ENCODE assay signal across 8 cellular contexts in the genomic region with DNA sequence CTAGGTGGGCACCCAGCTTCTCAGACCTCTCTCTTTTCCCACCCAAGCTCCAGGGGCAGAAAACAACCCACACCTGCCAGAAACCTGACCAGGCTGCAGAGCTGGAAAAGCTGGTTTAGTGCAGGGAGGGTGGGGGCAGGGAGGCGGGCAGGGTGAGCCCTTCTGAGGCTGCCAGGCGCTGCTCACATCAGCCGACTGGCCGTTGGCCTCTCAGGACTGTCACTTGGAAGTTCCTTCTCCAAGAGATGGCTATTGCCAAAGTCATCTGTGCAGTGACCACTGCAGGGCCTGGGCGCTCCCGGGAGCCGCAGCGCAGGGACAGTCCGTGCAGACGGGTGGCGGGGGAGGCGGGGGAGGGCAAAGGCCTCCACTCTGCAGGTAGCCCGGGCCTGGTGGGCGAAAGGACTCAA.
DNase-seq lines count a peak whose midpoint lies in the region; ATAC-seq and TF ChIP-seq lines count a peak whose summit lies in the region.

No MANE protein-coding gene starts in this region.

- TF ChIP-seq CTCF in right lobe of liver (IDR thresholded peaks at IDR 0.05) = no peak
- no peak for TF ChIP-seq CTCF in thyroid gland (IDR thresholded peaks at IDR 0.05)

- H3K27me3 ChIP-seq in right lobe of liver = no peaks in the 10 kb centered on the region
- no peaks in the 10 kb centered on the region for H3K27me3 ChIP-seq in thyroid gland

- H3K4me3 ChIP-seq in right lobe of liver (peak overlapping the region; percentile 51 to 65 (median 62)), thyroid gland (replicated peaks in 1 of 3) (peak overlapping the region in 2 of 3 donors; percentile 8 to 27)

- TF ChIP-seq POLR2A in right lobe of liver (IDR thresholded peaks at IDR 0.05) (no peak), thyroid gland (IDR thresholded peaks at IDR 0.05) (peak; percentile 38 to 66)

- 0% methylated on average over 3 of the region's 14 CpGs for WGBS in right lobe of liver (ENCODE audit: insufficient coverage, low coverage, low lambda C conversion rate, missing lambda C conversion rate)
- 2% methylated on average over 7 of the region's 14 CpGs; no CpG with 5 or more reads in 1 of the 2 donors for WGBS in thyroid gland, 2 donors

- intact Hi-C loops in right lobe of liver (cut with DNase I) (no loop called here), thyroid gland (cut with DNase I) (no loop called here)

- DNase-seq in COR-L47 (lab: John Stamatoyannopoulos, UW) (peak; percentile 36), NCI-H2029 (lab: John Stamatoyannopoulos, UW) (peak; percentile 81), cerebellum (ENCODE audit: low spot score) (peak; percentile 44), right lobe of liver (peak; percentile 77 to 83 (median 82)), thyroid gland (peak; percentile 95 to 96), SHP77 treated with DMSO at 0.1 percent for 48 hours (lab: John Stamatoyannopoulos, UW) (no peak), UCSD-AML1 (lab: John Stamatoyannopoulos, UW; ENCODE audit: unreplicated experiment) (no peak), SK-N-DZ (ENCODE audit: low spot score) (no peak)

- H3K36me3 ChIP-seq in right lobe of liver (no peaks in the 10 kb centered on the region), thyroid gland (no peaks in the 10 kb centered on the region)

- H3K27ac ChIP-seq in right lobe of liver = peak overlapping the region; percentile 87 to 96 (median 90)
- H3K27ac ChIP-seq in thyroid gland = peak overlapping the region; percentile 90 to 98 (median 98)

- H3K4me1 ChIP-seq in right lobe of liver = peaks cover 0 to 10% (median 6%) of the 10 kb centered on the region in 4 donors
- peaks cover 19 to 30% of the 10 kb centered on the region in 2 donors for H3K4me1 ChIP-seq in thyroid gland

- ATAC-seq in right lobe of liver = peak; percentile 78 to 86 (median 84)

- H3K9me3 ChIP-seq in right lobe of liver = no peaks in the 10 kb centered on the region
- no peaks in the 10 kb centered on the region for H3K9me3 ChIP-seq in thyroid gland

Comparison
In these comparisons a context has a peak if more than half of its experiments do, and no peak if none do; other contexts are left out.
1. DNase-seq: peak in COR-L47 (single experiment), NCI-H2029 (single experiment), cerebellum (single experiment), right lobe of liver (3 of 3) and thyroid gland (2 of 2); none in SHP77 treated with DMSO at 0.1 percent for 48 hours (single experiment), UCSD-AML1 (single experiment) and SK-N-DZ (single experiment).